9 cellular contexts compared by ENCODE assay signal in the genomic region with DNA sequence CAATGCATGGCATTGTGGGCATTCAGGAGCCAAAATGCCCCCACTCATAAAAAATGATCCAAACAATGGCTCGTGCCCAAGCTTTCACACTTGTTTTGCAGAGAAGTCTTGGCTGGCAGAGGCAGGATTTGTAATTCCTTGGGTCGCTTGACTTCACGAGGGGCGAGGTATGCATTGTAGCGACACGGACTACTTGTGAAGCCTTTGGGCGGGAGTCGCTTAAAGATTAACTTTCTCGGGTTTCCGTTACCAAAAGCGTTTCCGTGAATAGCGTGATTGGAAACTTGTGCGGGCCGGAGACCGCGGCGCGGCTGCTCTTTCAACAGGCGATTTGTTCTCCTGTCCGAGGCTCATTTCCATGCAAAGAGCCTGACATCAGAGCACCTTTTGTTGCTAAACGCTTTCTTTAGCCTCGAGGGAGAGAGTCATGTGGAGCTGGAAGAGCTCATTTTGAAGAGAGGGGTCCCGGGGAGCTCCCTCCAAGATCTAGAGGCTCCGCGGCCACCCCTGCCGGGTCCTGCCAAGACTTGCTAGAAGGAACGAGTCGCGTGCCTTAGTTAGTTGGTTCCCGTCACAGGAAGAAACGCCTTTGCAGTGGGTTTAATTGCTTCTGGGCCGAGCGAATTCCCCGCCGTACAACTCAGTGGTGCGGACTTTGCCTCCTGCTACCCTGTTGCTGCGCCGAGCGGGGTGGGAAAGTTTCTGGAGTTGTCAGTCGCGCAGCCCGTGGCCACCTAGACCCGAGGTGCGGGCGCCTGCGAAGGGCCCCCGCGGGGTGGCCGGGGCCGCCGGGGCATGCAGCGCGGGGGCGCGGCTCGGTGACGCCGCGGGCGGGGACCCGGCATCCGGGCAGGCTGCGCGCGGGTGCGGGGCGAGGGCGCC. TPM values are rescaled to one million over a fixed set of nuclear protein-coding genes. Genes with fewer than 3 reads are reported as not detected.
DNase-seq lines count a peak whose midpoint lies in the region; ATAC-seq and TF ChIP-seq lines count a peak whose summit lies in the region.
"Had no signal": no experiment of that assay in that cellular context is flagged by ENCODE, and none has a peak within 500 bp of the region (broad histone marks: within the 10 kb centered on the region; RNA-seq: fewer than 3 reads in every experiment).

TSS of gene SASH1 (plus strand) at position 693 of the 882 bp plus-strand sequence. CDS start 230 bp downstream, outside the sequence.

- peaks cover 8% of the 10 kb centered on the region for H3K4me1 Mint-ChIP-seq in activated CD4-positive, alpha-beta T cell treated with anti-CD3 and anti-CD28 coated beads for 36 hours
- H3K4me1 Mint-ChIP-seq in activated CD8-positive, alpha-beta T cell treated with anti-CD3 and anti-CD28 coated beads for 36 hours (ENCODE audit: low read depth) = peaks cover 7% of the 10 kb centered on the region

- POLR2A ChIA-PET in activated CD4-positive, alpha-beta T cell treated with anti-CD3 and anti-CD28 coated beads for 36 hours (lab: Charles Lee) = no interaction called here
- POLR2A ChIA-PET in activated CD8-positive, alpha-beta T cell treated with anti-CD3 and anti-CD28 coated beads for 36 hours (lab: Charles Lee) = no interaction called here

- no peaks in the 10 kb centered on the region for H3K9me3 Mint-ChIP-seq in activated CD4-positive, alpha-beta T cell treated with anti-CD3 and anti-CD28 coated beads for 36 hours (ENCODE audit: low read depth)
- no peaks in the 10 kb centered on the region for H3K9me3 Mint-ChIP-seq in activated CD8-positive, alpha-beta T cell treated with anti-CD3 and anti-CD28 coated beads for 36 hours

- H3K27ac ChIP-seq in esophagus (ENCODE audit: low read depth in 2 of 2, low read length in 1 of 2) = peak within 1 kb of the TSS; percentile 89 to 96
- peak within 1 kb of the TSS; percentile 100 for H3K27ac ChIP-seq in mesodermal cell (ENCODE audit: low read depth, low read length, severe bottlenecking)
- peak within 1 kb of the TSS; percentile 92 for H3K27ac ChIP-seq in subcutaneous abdominal adipose tissue (ENCODE audit: low read depth, low read length)

- TF ChIP-seq CTCF in activated CD8-positive, alpha-beta T cell treated with anti-CD3 and anti-CD28 coated beads for 36 hours (IDR thresholded peaks at IDR 0.05) = no peak

- H3K27me3 ChIP-seq in esophagus (ENCODE audit: control insufficient read depth in 1 of 2, insufficient read depth in 2 of 2, low read length in 2 of 2) (no peaks in the 10 kb centered on the region), subcutaneous abdominal adipose tissue (ENCODE audit: control insufficient read depth in 5 of 5, insufficient read depth in 4 of 5, low read length in 5 of 5) (no peaks in the 10 kb centered on the region)

- peak within 1 kb of the TSS; percentile 68 for H3K4me3 Mint-ChIP-seq in activated CD4-positive, alpha-beta T cell treated with anti-CD3 and anti-CD28 coated beads for 36 hours
- peak within 1 kb of the TSS; percentile 48 for H3K4me3 Mint-ChIP-seq in activated CD8-positive, alpha-beta T cell treated with anti-CD3 and anti-CD28 coated beads for 36 hours

- H3K9me3 ChIP-seq in esophagus (ENCODE audit: control insufficient read depth in 2 of 2, insufficient read depth in 1 of 2, low read depth in 1 of 2, low read length in 1 of 2) = no peaks in the 10 kb centered on the region
- H3K9me3 ChIP-seq in mesodermal cell (ENCODE audit: control insufficient read depth, low read length) = no peaks in the 10 kb centered on the region
- no peaks in the 10 kb centered on the region for H3K9me3 ChIP-seq in subcutaneous abdominal adipose tissue (ENCODE audit: control insufficient read depth in 5 of 5, low read length in 5 of 5)

- intact Hi-C loops in activated CD4-positive, alpha-beta T cell treated with anti-CD3 and anti-CD28 coated beads for 36 hours (cut with DNase I, micrococcal nuclease) = no loop called here
- intact Hi-C loops in activated CD8-positive, alpha-beta T cell treated with anti-CD3 and anti-CD28 coated beads for 36 hours (cut with micrococcal nuclease) = no loop called here

- WGBS in esophagus, 2 donors = 1% methylated on average over 66 to 69 of the region's 69 CpGs
- WGBS in mesodermal cell (ENCODE audit: insufficient coverage in 2 of 2), 2 experiments = 0% methylated on average over 61 to 63 of the region's 69 CpGs

- no peaks in the 10 kb centered on the region for H3K4me1 ChIP-seq in esophagus (ENCODE audit: control insufficient read depth in 2 of 2, insufficient read depth in 2 of 2, low read length in 1 of 2)
- H3K4me1 ChIP-seq in mesodermal cell (ENCODE audit: control insufficient read depth, insufficient read depth, low read length, poor library complexity, severe bottlenecking) = peaks cover 35% of the 10 kb centered on the region
- H3K4me1 ChIP-seq in subcutaneous abdominal adipose tissue (ENCODE audit: control insufficient read depth in 5 of 5, insufficient read depth in 5 of 5, low read length in 5 of 5) = peaks cover 0 to 42% (median 35%) of the 10 kb centered on the region in 5 donors

- peak; percentile 49 for ATAC-seq in activated CD4-positive, alpha-beta T cell treated with anti-CD3 and anti-CD28 coated beads for 36 hours
- ATAC-seq in HG02798 (IDR thresholded peaks at IDR 0.05; ENCODE audit: poor library complexity, unreplicated experiment) = peak; percentile 69
- ATAC-seq in activated CD8-positive, alpha-beta T cell treated with anti-CD3 and anti-CD28 coated beads for 36 hours = peak; percentile 45

- peak within 1 kb of the TSS; percentile 47 for H3K27ac Mint-ChIP-seq in activated CD4-positive, alpha-beta T cell treated with anti-CD3 and anti-CD28 coated beads for 36 hours
- no peak within 1 kb of the TSS for H3K27ac Mint-ChIP-seq in activated CD8-positive, alpha-beta T cell treated with anti-CD3 and anti-CD28 coated beads for 36 hours

- CTCF ChIA-PET in activated CD4-positive, alpha-beta T cell treated with anti-CD3 and anti-CD28 coated beads for 36 hours (lab: Charles Lee) = no interaction called here
- CTCF ChIA-PET in activated CD8-positive, alpha-beta T cell treated with anti-CD3 and anti-CD28 coated beads for 36 hours (lab: Charles Lee) = no interaction called here

- H3K36me3 ChIP-seq in esophagus (ENCODE audit: control insufficient read depth in 2 of 2, insufficient read depth in 2 of 2, low read length in 1 of 2) = no peaks in the 10 kb centered on the region
- peaks cover under 1% of the 10 kb centered on the region for H3K36me3 ChIP-seq in mesodermal cell (ENCODE audit: control insufficient read depth, insufficient read depth, low read length)
- H3K36me3 ChIP-seq in subcutaneous abdominal adipose tissue (ENCODE audit: control insufficient read depth in 5 of 5, insufficient read depth in 5 of 5, low read length in 5 of 5) = no peaks in the 10 kb centered on the region

- H3K4me3 ChIP-seq in esophagus (ENCODE audit: low read depth in 1 of 2, low read length in 2 of 2) (peak within 1 kb of the TSS; percentile 78 to 80), mesodermal cell (ENCODE audit: extremely low read depth, insufficient read depth, low read length, poor library complexity, severe bottlenecking) (peak within 1 kb of the TSS; percentile 77), subcutaneous abdominal adipose tissue (ENCODE audit: low read depth in 1 of 5, low read length in 5 of 5) (peak within 1 kb of the TSS; percentile 80 to 87 (median 85))

- DNase-seq in activated CD4-positive, alpha-beta T cell treated with anti-CD3 and anti-CD28 coated beads for 36 hours = peak; percentile 36
- no peak for DNase-seq in activated CD4-positive, alpha-beta T cell treated with anti-CD3 and anti-CD28 coated beads for 1 hour
- DNase-seq in NCI-H1930 (lab: John Stamatoyannopoulos, UW) = peak; percentile 18 to 43
- peak; percentile 19 for DNase-seq in activated CD8-positive, alpha-beta T cell treated with anti-CD3 and anti-CD28 coated beads for 36 hours
- DNase-seq: DND-41 had no signal

- peaks cover 47% of the 10 kb centered on the region for H3K27me3 Mint-ChIP-seq in activated CD4-positive, alpha-beta T cell treated with anti-CD3 and anti-CD28 coated beads for 36 hours
- peaks cover 42% of the 10 kb centered on the region for H3K27me3 Mint-ChIP-seq in activated CD8-positive, alpha-beta T cell treated with anti-CD3 and anti-CD28 coated beads for 36 hours

- no peaks in the 10 kb centered on the region for H3K36me3 Mint-ChIP-seq in activated CD4-positive, alpha-beta T cell treated with anti-CD3 and anti-CD28 coated beads for 36 hours (ENCODE audit: low read depth)
- H3K36me3 Mint-ChIP-seq in activated CD8-positive, alpha-beta T cell treated with anti-CD3 and anti-CD28 coated beads for 36 hours (ENCODE audit: low read depth) = no peaks in the 10 kb centered on the region

- peak within 1 kb of the TSS; percentile 75 to 93 (median 87) for H3K9ac ChIP-seq in subcutaneous abdominal adipose tissue (ENCODE audit: low read length in 5 of 5)

RNA-seq across cellular contexts. Expression of gene SASH1, which starts in this region (rescaled TPM):
- under 1 TPM; 0.26 to 0.46 TPM for total RNA-seq in activated CD4-positive, alpha-beta T cell treated with anti-CD3 and anti-CD28 coated beads for 36 hours
- under 1 TPM; 0.04 to 0.05 TPM for total RNA-seq in activated CD8-positive, alpha-beta T cell treated with anti-CD3 and anti-CD28 coated beads for 36 hours
- polyA plus RNA-seq in esophagus = 10 to 100 TPM; 29.6 to 59.0 TPM
- polyA plus RNA-seq in mesodermal cell (2013, experiment 1 of 2) = 42.4 TPM
- 35.2 TPM for polyA plus RNA-seq in mesodermal cell (2013, experiment 2 of 2)

Comparison
In these comparisons a context has a peak if more than half of its experiments do, and no peak if none do; other contexts are left out.
1. Peak in DNase-seq and ATAC-seq in activated CD4-positive, alpha-beta T cell treated with anti-CD3 and anti-CD28 coated beads for 36 hours; RNA of the gene not detected or under 1 TPM.
2. Peak in DNase-seq and ATAC-seq in activated CD8-positive, alpha-beta T cell treated with anti-CD3 and anti-CD28 coated beads for 36 hours; RNA of the gene not detected or under 1 TPM.